ENCODE assay signal across 28 cellular contexts in genomic region chr1:184644771-184645170, GRCh38.
"Had no signal": no experiment of that assay in that cellular context is flagged by ENCODE, and none has a peak within 500 bp of the region (broad histone marks: within the 10 kb centered on the region; RNA-seq: fewer than 3 reads in every experiment).

No MANE protein-coding gene starts in this region.

- H3K9me3 Mint-ChIP-seq: stimulated activated effector memory CD8-positive, alpha-beta T cell treated with anti-CD3 and anti-CD28 coated beads, Interleukin-12 subunit alpha, Interleukin-12 subunit beta, amount 100 ng/mL, for 72 hours; stimulated activated naive CD8-positive, alpha-beta T cell treated with anti-CD3 and anti-CD28 coated beads, Interleukin-15, Interleukin-2, amounts not matched to agents 100 ng/mL and 50 ng/mL, for 24 hours had no signal

- H3K9me3 ChIP-seq: stomach, suprapubic skin, testis, thoracic aorta, thyroid gland, tibial artery, tibial nerve, transverse colon, upper lobe of left lung, upper lobe of right lung, uterus, vagina had no signal

- H3K4me1 ChIP-seq: uterus had no signal

- DNase-seq: stimulated activated CD4-positive, alpha-beta T cell treated with anti-CD3 and anti-CD28 coated beads, Interleukin-2, amount 100 ng/mL, for 48 hours; stimulated activated CD4-positive, alpha-beta T cell treated with anti-CD3 and anti-CD28 coated beads, Interleukin-4, amount 100 ng/mL, for 1 hour; stimulated activated CD4-positive, alpha-beta T cell treated with anti-CD3 and anti-CD28 coated beads, Interleukin-4, amount 100 ng/mL, for 24 hours; stimulated activated CD4-positive, alpha-beta T cell treated with anti-CD3 and anti-CD28 coated beads, Interleukin-4, amount 100 ng/mL, for 4 hours; stimulated activated CD8-positive, alpha-beta memory T cell treated with anti-CD3 and anti-CD28 coated beads, Interleukin-4, amount 100 ng/mL, for 48 hours; stimulated activated naive B cell treated with anti-CD40 and anti-IgM and Interleukin-4, amounts not matched to agents 10 μg/mL and 1 μg/mL and 100 μg/mL, for 72 hours; stimulated activated naive CD4-positive, alpha-beta T cell; stimulated activated naive CD4-positive, alpha-beta T cell treated with Interleukin-2 at 50 U/mL for 16 hours; stimulated activated naive CD8-positive, alpha-beta T cell treated with anti-CD3 and anti-CD28 coated beads, Interleukin-15, amount 100 ng/mL, for 72 hours; stimulated activated naive CD8-positive, alpha-beta T cell treated with anti-CD3 and anti-CD28 coated beads, Interleukin-15, Interleukin-2, amounts not matched to agents 100 U/mL and 50 U/mL, for 24 hours; stomach; substantia nigra; testis; thyroid gland; tibial artery; transverse colon; trophoblast cell; upper lobe of right lung; uterus had no signal

- H3K36me3 Mint-ChIP-seq: stimulated activated effector memory CD8-positive, alpha-beta T cell treated with anti-CD3 and anti-CD28 coated beads, Interleukin-12 subunit alpha, Interleukin-12 subunit beta, amount 100 ng/mL, for 72 hours; stimulated activated memory B cell treated with anti-CD40 and anti-IgM and Interleukin-4, amounts not matched to agents 10 μg/mL and 1 μg/mL and 100 μg/mL, for 72 hours; stimulated activated naive B cell treated with anti-CD40 and anti-IgM and Interleukin-4, amounts not matched to agents 10 μg/mL and 1 μg/mL and 100 μg/mL, for 72 hours; type B pancreatic cell had no signal

- H3K27me3 ChIP-seq: stomach, suprapubic skin, testis, thyroid gland, tibial artery, tibial nerve, transverse colon, upper lobe of left lung, upper lobe of right lung, uterus, vagina had no signal

- H3K27ac ChIP-seq: stomach, suprapubic skin, testis, thoracic aorta, thyroid gland, tibial artery, transverse colon, upper lobe of left lung, upper lobe of right lung, uterus, vagina had no signal

- H3K4me3 ChIP-seq: stomach, suprapubic skin, testis, thoracic aorta, thyroid gland, tibial artery, tibial nerve, transverse colon, upper lobe of left lung, upper lobe of right lung, uterus, vagina had no signal

- H3K36me3 ChIP-seq: stomach, suprapubic skin, thoracic aorta, thyroid gland, tibial artery, tibial nerve, transverse colon, upper lobe of left lung, upper lobe of right lung, uterus, vagina had no signal

- ATAC-seq: stimulated activated effector memory CD8-positive, alpha-beta T cell treated with anti-CD3 and anti-CD28 coated beads, Interleukin-12 subunit alpha, Interleukin-12 subunit beta, amount 100 ng/mL, for 72 hours; stimulated activated memory B cell treated with anti-CD40 and anti-IgM and Interleukin-4, amounts not matched to agents 10 μg/mL and 1 μg/mL and 100 μg/mL, for 72 hours; stimulated activated naive B cell treated with anti-CD40 and anti-IgM and Interleukin-4, amounts not matched to agents 10 μg/mL and 1 μg/mL and 100 μg/mL, for 72 hours; stimulated activated naive CD8-positive, alpha-beta T cell treated with anti-CD3 and anti-CD28 coated beads, Interleukin-15, amount 100 ng/mL, for 72 hours; stimulated activated naive CD8-positive, alpha-beta T cell treated with anti-CD3 and anti-CD28 coated beads, Interleukin-15, Interleukin-2, amounts not matched to agents 100 U/mL and 50 U/mL, for 24 hours; upper lobe of right lung had no signal

- H3K27ac Mint-ChIP-seq: stimulated activated effector memory CD8-positive, alpha-beta T cell treated with anti-CD3 and anti-CD28 coated beads, Interleukin-12 subunit alpha, Interleukin-12 subunit beta, amount 100 ng/mL, for 72 hours; stimulated activated memory B cell treated with anti-CD40 and anti-IgM and Interleukin-4, amounts not matched to agents 10 μg/mL and 1 μg/mL and 100 μg/mL, for 72 hours; stimulated activated naive B cell treated with anti-CD40 and anti-IgM and Interleukin-4, amounts not matched to agents 10 μg/mL and 1 μg/mL and 100 μg/mL, for 72 hours; stimulated activated naive CD8-positive, alpha-beta T cell treated with anti-CD3 and anti-CD28 coated beads, Interleukin-15, amount 100 ng/mL, for 72 hours; stimulated activated naive CD8-positive, alpha-beta T cell treated with anti-CD3 and anti-CD28 coated beads, Interleukin-15, Interleukin-2, amounts not matched to agents 100 ng/mL and 50 ng/mL, for 24 hours; type B pancreatic cell had no signal

- H3K27me3 Mint-ChIP-seq: type B pancreatic cell had no signal

- H3K4me3 Mint-ChIP-seq: stimulated activated effector memory CD8-positive, alpha-beta T cell treated with anti-CD3 and anti-CD28 coated beads, Interleukin-12 subunit alpha, Interleukin-12 subunit beta, amount 100 ng/mL, for 72 hours; stimulated activated memory B cell treated with anti-CD40 and anti-IgM and Interleukin-4, amounts not matched to agents 10 μg/mL and 1 μg/mL and 100 μg/mL, for 72 hours; stimulated activated naive B cell treated with anti-CD40 and anti-IgM and Interleukin-4, amounts not matched to agents 10 μg/mL and 1 μg/mL and 100 μg/mL, for 72 hours; stimulated activated naive CD8-positive, alpha-beta T cell treated with anti-CD3 and anti-CD28 coated beads, Interleukin-15, amount 100 ng/mL, for 72 hours; stimulated activated naive CD8-positive, alpha-beta T cell treated with anti-CD3 and anti-CD28 coated beads, Interleukin-15, Interleukin-2, amounts not matched to agents 100 ng/mL and 50 ng/mL, for 24 hours; type B pancreatic cell had no signal

- H3K4me1 Mint-ChIP-seq: stimulated activated effector memory CD8-positive, alpha-beta T cell treated with anti-CD3 and anti-CD28 coated beads, Interleukin-12 subunit alpha, Interleukin-12 subunit beta, amount 100 ng/mL, for 72 hours; stimulated activated memory B cell treated with anti-CD40 and anti-IgM and Interleukin-4, amounts not matched to agents 10 μg/mL and 1 μg/mL and 100 μg/mL, for 72 hours; stimulated activated naive B cell treated with anti-CD40 and anti-IgM and Interleukin-4, amounts not matched to agents 10 μg/mL and 1 μg/mL and 100 μg/mL, for 72 hours; stimulated activated naive CD8-positive, alpha-beta T cell treated with anti-CD3 and anti-CD28 coated beads, Interleukin-15, amount 100 ng/mL, for 72 hours had no signal
